ENCODE assay signal across 13 cellular contexts in the genomic region with DNA sequence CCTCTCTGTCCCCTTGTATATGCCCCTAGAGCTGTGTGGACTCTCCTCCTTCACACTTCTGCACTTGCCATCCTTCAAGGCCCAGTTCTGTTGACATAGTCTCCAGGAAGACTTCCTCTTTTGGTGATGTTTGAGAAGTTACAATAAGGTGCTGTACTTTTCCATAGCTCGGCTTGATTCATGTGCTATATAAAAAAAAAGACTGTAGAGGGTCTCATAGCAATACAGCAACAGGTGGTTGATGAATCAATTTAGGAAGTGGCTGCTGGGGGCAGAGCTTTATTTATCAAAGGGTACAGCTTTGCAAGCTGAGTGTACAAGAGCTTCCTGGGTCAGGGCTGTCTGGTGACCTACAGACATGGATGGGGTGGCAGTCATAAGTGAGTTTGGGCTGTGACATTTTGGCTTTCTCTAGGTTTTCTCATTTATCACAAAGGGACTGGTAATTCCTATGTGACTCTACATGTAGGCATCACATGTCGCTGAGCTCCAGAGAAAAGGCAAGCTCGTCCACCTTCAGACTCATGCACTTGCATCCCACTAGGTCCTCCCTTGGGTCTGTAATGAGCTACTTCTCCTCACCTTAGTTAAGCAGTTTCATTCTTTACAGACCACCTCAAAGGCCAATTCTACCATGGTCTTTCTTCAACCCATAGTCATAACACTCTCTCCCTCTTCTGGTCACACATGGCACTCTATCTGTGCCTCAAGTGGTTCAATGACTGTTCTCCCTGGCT.
A peak's percentile ranks its signal among the peaks of the same experiment; 100 is the strongest.
DNase-seq lines count a peak whose midpoint lies in the region; ATAC-seq and TF ChIP-seq lines count a peak whose summit lies in the region.
"Had no signal": no experiment of that assay in that cellular context is flagged by ENCODE, and none has a peak within 500 bp of the region (broad histone marks: within the 10 kb centered on the region; RNA-seq: fewer than 3 reads in every experiment).

No MANE protein-coding gene starts in this region.

- H2AK9ac ChIP-seq in IMR-90 (replicated peaks; ENCODE audit: low read depth, low read length, poor library complexity): no peak overlapping the region

- peak; percentile 34 for TF ChIP-seq RAD21 in IMR-90 (IDR thresholded peaks at IDR 0.05; ENCODE audit: low read length)

- no peaks in the 10 kb centered on the region for H3F3A ChIP-seq in MM.1S (ENCODE audit: insufficient read depth, low read length)

- no peaks in the 10 kb centered on the region for H3K27me3 ChIP-seq in CD4-positive, alpha-beta memory T cell (ENCODE audit: insufficient read depth, low read length)
- no peaks in the 10 kb centered on the region for H3K27me3 ChIP-seq in IMR-90 (ENCODE audit: control insufficient read depth, insufficient read depth, low read length)
- no peaks in the 10 kb centered on the region for H3K27me3 ChIP-seq in mesendoderm (ENCODE audit: insufficient read depth, low read length, poor library complexity)
- H3K27me3 ChIP-seq in WERI-Rb-1 (ENCODE audit: insufficient read depth, low read depth, severe bottlenecking): peaks cover 95% of the 10 kb centered on the region
- H3K27me3 ChIP-seq in MM.1S (replicated peaks; ENCODE audit: insufficient read depth, low read length): no peaks in the 10 kb centered on the region
- H3K27me3 ChIP-seq: SJSA1 had no signal

- H2BK5ac ChIP-seq in IMR-90 (ENCODE audit: low read depth, low read length, poor library complexity, severe bottlenecking) (no peak overlapping the region), mesendoderm (ENCODE audit: low read length) (no peak overlapping the region)

- no peak overlapping the region for H3K9ac ChIP-seq in IMR-90 (ENCODE audit: low read depth, low read length)
- H3K9ac ChIP-seq in mesendoderm (ENCODE audit: low read length): no peak overlapping the region
- H3K9ac ChIP-seq in MM.1S (ENCODE audit: low read length): no peak overlapping the region

- CTCF ChIA-PET in CD4-positive, alpha-beta memory T cell (lab: Charles Lee; ENCODE audit: partially characterized antibody): interaction anchor here (0.5 to 1.8 kb wide), 11 partner anchors 9 to 94 kb away, joined by 3 to 7 read pairs (median 4); no protein-coding TSS in a partner anchor
- CTCF ChIA-PET in IMR-90 (lab: Yijun Ruan, JAX): no interaction called here

- no TSS peak for BruUV-seq in IMR-90 (replicated peaks; lab: Mats Ljungman, UMichigan)

- H3K4me1 Mint-ChIP-seq in CD4-positive, alpha-beta memory T cell: peaks cover 65 to 96% (median 82%) of the 10 kb centered on the region in 4 donors

- H3K4me2 ChIP-seq in IMR-90 (ENCODE audit: low read depth, low read length) (no peak overlapping the region), mesendoderm (ENCODE audit: low read length) (no peak overlapping the region), MM.1S (ENCODE audit: low read depth, low read length) (no peak overlapping the region)

- DNase-seq in CD4-positive, alpha-beta memory T cell: no peak
- no peak for DNase-seq in IMR-90
- peak; percentile 24 to 51 for DNase-seq in activated CD4-positive, alpha-beta T cell treated with anti-CD3 and anti-CD28 coated beads, Interleukin-2, amount 50 U/mL, for 48 hours
- DNase-seq in mesendoderm: peak; percentile 18
- no peak for DNase-seq in NCI-H2081 treated with DMSO at 0.1 percent for 48 hours (lab: John Stamatoyannopoulos, UW)
- DNase-seq in WERI-Rb-1: no peak
- DNase-seq in MM.1S: no peak
- no peak for DNase-seq in RPMI8226
- DNase-seq: DMS79, left ventricle myocardium inferior had no signal

- H3K23ac ChIP-seq in IMR-90 (ENCODE audit: low read depth, low read length) (peak overlapping the region; percentile 8; the same call in 1 of the 2 replicates), mesendoderm (ENCODE audit: low read length) (no peak overlapping the region)

- no peaks in the 10 kb centered on the region for H3K79me2 ChIP-seq in mesendoderm (ENCODE audit: control insufficient read depth, insufficient read depth, low read length)
- no peaks in the 10 kb centered on the region for H3K79me2 ChIP-seq in MM.1S (ENCODE audit: low read length)

- peaks cover 86% of the 10 kb centered on the region for H3K4me1 ChIP-seq in CD4-positive, alpha-beta memory T cell (ENCODE audit: insufficient read depth, low read length)
- H3K4me1 ChIP-seq in IMR-90 (ENCODE audit: control insufficient read depth, insufficient read depth, low read length): peaks cover 13% of the 10 kb centered on the region
- H3K4me1 ChIP-seq in mesendoderm (ENCODE audit: control insufficient read depth, low read depth, low read length): no peaks in the 10 kb centered on the region
- no peaks in the 10 kb centered on the region for H3K4me1 ChIP-seq in MM.1S (ENCODE audit: low read length)
- H3K4me1 ChIP-seq: left ventricle myocardium inferior had no signal

- H3K36me3 ChIP-seq in CD4-positive, alpha-beta memory T cell (ENCODE audit: insufficient read depth, low read length): no peaks in the 10 kb centered on the region
- H3K36me3 ChIP-seq in IMR-90 (ENCODE audit: control insufficient read depth, insufficient read depth, low read length): no peaks in the 10 kb centered on the region
- H3K36me3 ChIP-seq in mesendoderm (ENCODE audit: control insufficient read depth, insufficient read depth, low read length): no peaks in the 10 kb centered on the region
- no peaks in the 10 kb centered on the region for H3K36me3 ChIP-seq in WERI-Rb-1
- H3K36me3 ChIP-seq in MM.1S (replicated peaks; ENCODE audit: insufficient read depth, low read length): no peaks in the 10 kb centered on the region
- H3K36me3 ChIP-seq: left ventricle myocardium inferior, SJSA1 had no signal

- no peak overlapping the region for H3K4me3 ChIP-seq in CD4-positive, alpha-beta memory T cell (ENCODE audit: low read length in 2 of 2)
- H3K4me3 ChIP-seq in IMR-90 (ENCODE audit: insufficient read depth, low read depth, low read length): no peak overlapping the region
- no peak overlapping the region for H3K4me3 ChIP-seq in mesendoderm (ENCODE audit: low read length)
- H3K4me3 ChIP-seq in WERI-Rb-1 (ENCODE audit: low read depth, low read length): no peak overlapping the region
- H3K4me3 ChIP-seq in MM.1S (ENCODE audit: low read length): no peak overlapping the region
- H3K4me3 ChIP-seq: left ventricle myocardium inferior, SJSA1 had no signal

- dilution Hi-C loops in IMR-90 (cut with HindIII; ENCODE audit: low sequenced_read_pairs, unreplicated experiment): no loop called here

- H3K27me3 Mint-ChIP-seq in CD4-positive, alpha-beta memory T cell: no peaks in the 10 kb centered on the region

- in situ Hi-C loops in IMR-90 (cut with MboI; ENCODE audit: low sequenced_read_pairs): no loop called here

- POLR2A ChIA-PET in CD4-positive, alpha-beta memory T cell (lab: Charles Lee; ENCODE audit: partially characterized antibody): interaction anchor here (0.8 to 2.3 kb wide), 7 partner anchors 11 to 104 kb away, joined by 3 to 12 read pairs (median 5); no protein-coding TSS in a partner anchor
- POLR2A ChIA-PET in IMR-90 (lab: Charles Lee; ENCODE audit: unreplicated experiment): no interaction called here

- 0 out of 4 replicates have a peak overlapping the region, but pooled peaks of 1 of the 2 experiments have one; percentile 36 for H4K8ac ChIP-seq in IMR-90 (ENCODE audit: low read depth in 2 of 2, low read length in 2 of 2)
- H4K8ac ChIP-seq in mesendoderm (ENCODE audit: low read depth, low read length): no peak overlapping the region

- H2AFZ ChIP-seq in IMR-90 (replicated peaks; ENCODE audit: low read length, poor library complexity): no peak overlapping the region
- H2AFZ ChIP-seq in MM.1S (ENCODE audit: low read length): no peak overlapping the region

- WGBS in IMR-90 (ENCODE audit: extremely low coverage in 2 of 2, insufficient read length in 1 of 2), 2 experiments: 94% methylated on average over 2 of the region's 3 CpGs; no CpG with 5 or more reads in 1 of the 2 experiments
- WGBS in mesendoderm (ENCODE audit: extremely low coverage, insufficient coverage, low lambda C conversion rate): no CpG with 5 or more reads among the region's 3 CpGs

- H4K20me1 ChIP-seq in IMR-90 (ENCODE audit: insufficient read depth, low read length) (no peaks in the 10 kb centered on the region), MM.1S (ENCODE audit: insufficient read depth, low read length) (no peaks in the 10 kb centered on the region)

- no peak overlapping the region for H3K27ac ChIP-seq in CD4-positive, alpha-beta memory T cell (ENCODE audit: low read depth, low read length)
- H3K27ac ChIP-seq in IMR-90 (ENCODE audit: insufficient read depth, low read length) (no peak overlapping the region), mesendoderm (ENCODE audit: low read depth, low read length) (no peak overlapping the region), WERI-Rb-1 (no peak overlapping the region), MM.1S (ENCODE audit: low read length) (no peak overlapping the region)
- H3K27ac ChIP-seq: left ventricle myocardium inferior, SJSA1 had no signal

- H3K18ac ChIP-seq in IMR-90 (ENCODE audit: low read depth, low read length): peak overlapping the region; percentile 62
- no peak overlapping the region for H3K18ac ChIP-seq in mesendoderm (ENCODE audit: low read length)

- H3K14ac ChIP-seq in IMR-90 (replicated peaks; ENCODE audit: low read depth, low read length): peak overlapping the region; percentile 86

- H2BK15ac ChIP-seq in IMR-90 (ENCODE audit: low read depth, low read length): peak overlapping the region; percentile 3; the same call in 1 of the 3 replicates
- no peak overlapping the region for H2BK15ac ChIP-seq in mesendoderm (replicated peaks; ENCODE audit: low read depth)

- H3K79me1 ChIP-seq in IMR-90 (ENCODE audit: low read depth in 1 of 2, low read length in 2 of 2): peaks cover 0 to 9% of the 10 kb centered on the region in 2 experiments; a peak in 2 of 4 replicates
- no peaks in the 10 kb centered on the region for H3K79me1 ChIP-seq in mesendoderm (ENCODE audit: low read length)

- H3K9me1 ChIP-seq in IMR-90 (ENCODE audit: insufficient read depth, low read length): peaks cover 17% of the 10 kb centered on the region; the same call in 1 of the 2 replicates

- peak overlapping the region; percentile 41; the same call in 1 of the 2 replicates for H2AK5ac ChIP-seq in IMR-90 (ENCODE audit: low read depth, low read length)
- H2AK5ac ChIP-seq in mesendoderm (ENCODE audit: low read length): no peak overlapping the region

- H3K9me3 ChIP-seq in CD4-positive, alpha-beta memory T cell (ENCODE audit: control insufficient read depth in 1 of 2, low read length in 2 of 2): no peaks in the 10 kb centered on the region
- H3K9me3 ChIP-seq in IMR-90 (ENCODE audit: control insufficient read depth, insufficient read depth, low read length) (no peaks in the 10 kb centered on the region), WERI-Rb-1 (ENCODE audit: severe bottlenecking) (no peaks in the 10 kb centered on the region), MM.1S (replicated peaks; ENCODE audit: insufficient read depth, low read length) (no peaks in the 10 kb centered on the region)
- H3K9me3 ChIP-seq: left ventricle myocardium inferior, SJSA1 had no signal

- H3K9me3 Mint-ChIP-seq in CD4-positive, alpha-beta memory T cell: no peaks in the 10 kb centered on the region

- H4K5ac ChIP-seq in IMR-90 (ENCODE audit: low read depth, low read length) (peak overlapping the region; percentile 15; the same call in 1 of the 2 replicates), mesendoderm (ENCODE audit: low read length) (no peak overlapping the region)

- H2BK20ac ChIP-seq in IMR-90 (ENCODE audit: low read depth, low read length): peak overlapping the region; percentile 57

- H3K56ac ChIP-seq in IMR-90 (ENCODE audit: extremely low read depth, insufficient read depth, low read length) (no peak overlapping the region), mesendoderm (ENCODE audit: low read length) (no peak overlapping the region)

- TF ChIP-seq POLR2A in IMR-90 (IDR thresholded peaks at IDR 0.05; ENCODE audit: low read depth, low read length): no peak

- no peak for ATAC-seq in IMR-90 (ENCODE audit: low read depth)

- intact Hi-C loops in CD4-positive, alpha-beta memory T cell (cut with micrococcal nuclease): no loop called here
- intact Hi-C loops in IMR-90 (cut with micrococcal nuclease): loop anchor here (5.0 kb wide), 1 partner anchor 54 kb away; no protein-coding TSS in a partner anchor

- H3K4ac ChIP-seq in IMR-90 (ENCODE audit: low read depth, low read length) (peak overlapping the region; percentile 18), mesendoderm (ENCODE audit: low read depth, low read length) (no peak overlapping the region)

- TF ChIP-seq CTCF in IMR-90 (conservative IDR thresholded peaks at IDR 0.05; ENCODE audit: low read depth, low read length): peak; percentile 23; the same call in 1 of the 2 replicates
- no peak for TF ChIP-seq CTCF in WERI-Rb-1 (IDR thresholded peaks at IDR 0.05; ENCODE audit: low read depth, low read length)
- no peak for TF ChIP-seq CTCF in MM.1S (IDR thresholded peaks at IDR 0.05; ENCODE audit: low read length)

- no peaks in the 10 kb centered on the region for H3K9me2 ChIP-seq in MM.1S (replicated peaks; ENCODE audit: insufficient read depth, low read length)

- peak overlapping the region; percentile 56 to 88 (median 67) for H3K27ac Mint-ChIP-seq in CD4-positive, alpha-beta memory T cell
- H3K27ac Mint-ChIP-seq: progenitor cell of endocrine pancreas, type B pancreatic cell had no signal

- H2BK120ac ChIP-seq in IMR-90 (ENCODE audit: low read depth, low read length) (peak overlapping the region; percentile 76), mesendoderm (ENCODE audit: low read depth, low read length) (no peak overlapping the region)

- H3K4me3 Mint-ChIP-seq in CD4-positive, alpha-beta memory T cell: peak overlapping the region in 5 of 8 donors; percentile 6 to 56 (median 35)
- H3K4me3 Mint-ChIP-seq: type B pancreatic cell had no signal

- peak overlapping the region; percentile 70; the same call in 1 of the 2 replicates for H4K91ac ChIP-seq in IMR-90 (ENCODE audit: insufficient read depth, low read depth, low read length)

- H3K36me3 Mint-ChIP-seq in CD4-positive, alpha-beta memory T cell: peaks cover 6 to 20% of the 10 kb centered on the region in 2 donors
- H3K36me3 Mint-ChIP-seq: type B pancreatic cell had no signal

Comparison
In these comparisons a context has a peak if more than half of its experiments do, and no peak if none do; other contexts are left out.
1. DNase-seq: peak in activated CD4-positive, alpha-beta T cell treated with anti-CD3 and anti-CD28 coated beads, Interleukin-2, amount 50 U/mL, for 48 hours (2 of 2) and mesendoderm (single experiment); none in CD4-positive, alpha-beta memory T cell (0 of 5), IMR-90 (single experiment), NCI-H2081 treated with DMSO at 0.1 percent for 48 hours (single experiment), WERI-Rb-1 (single experiment), MM.1S (single experiment) and RPMI8226 (single experiment).